Comparison of ENCODE assay signal across 24 cellular contexts in the genomic region with DNA sequence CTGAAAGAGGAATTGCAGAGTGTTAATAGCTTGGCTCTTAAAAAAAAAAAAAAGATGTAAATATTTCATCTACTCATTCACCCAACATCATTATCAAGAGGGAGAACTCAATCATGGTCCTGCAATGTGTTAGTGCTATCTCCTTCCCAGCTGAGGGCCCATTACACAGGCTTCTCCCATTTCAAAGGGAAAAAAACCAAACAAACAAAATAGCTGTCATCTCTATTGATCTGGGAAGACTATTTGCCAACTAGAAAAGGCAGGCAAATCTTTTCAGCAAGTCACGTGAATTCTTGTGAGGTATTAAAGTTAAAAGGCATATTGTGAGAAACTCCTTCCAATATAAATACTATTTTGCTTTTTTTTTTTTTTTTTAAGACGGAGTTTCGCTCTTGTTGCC.
DNase-seq lines count a peak whose midpoint lies in the region; ATAC-seq, FAIRE-seq and TF ChIP-seq lines count a peak whose summit lies in the region.
"Had no signal": no experiment of that assay in that cellular context is flagged by ENCODE, and none has a peak within 500 bp of the region (broad histone marks: within the 10 kb centered on the region; RNA-seq: fewer than 3 reads in every experiment).

No MANE protein-coding gene starts in this region.

- H3K36me3 ChIP-seq in right lobe of liver: no peaks in the 10 kb centered on the region
- H3K36me3 ChIP-seq in Peyer's patch: no peaks in the 10 kb centered on the region
- H3K36me3 ChIP-seq: BE2C; BLaER1 treated with 17β-estradiol and CSF1 and Interleukin-3, amounts not matched to agents 10 nM and 100 nM had no signal

- H3K27me3 ChIP-seq in right lobe of liver (no peaks in the 10 kb centered on the region), Peyer's patch (no peaks in the 10 kb centered on the region)
- H3K27me3 ChIP-seq: BE2C; BLaER1 treated with 17β-estradiol and CSF1 and Interleukin-3, amounts not matched to agents 10 nM and 100 nM had no signal

- no peaks in the 10 kb centered on the region for H3K9me3 ChIP-seq in right lobe of liver
- H3K9me3 ChIP-seq in Peyer's patch: no peaks in the 10 kb centered on the region
- H3K9me3 ChIP-seq: A549; BE2C; BLaER1 treated with 17β-estradiol and CSF1 and Interleukin-3, amounts not matched to agents 10 nM and 100 nM had no signal

- no peak for FAIRE-seq in frontal cortex (lab: Jason Lieb, UNC)
- FAIRE-seq: A549, D721Med, GM12878 had no signal

- peaks cover 0 to 8% (median 0%) of the 10 kb centered on the region in 4 donors for H3K4me1 ChIP-seq in right lobe of liver
- no peaks in the 10 kb centered on the region for H3K4me1 ChIP-seq in Peyer's patch
- H3K4me1 ChIP-seq: A549 had no signal

- 62% methylated on average over 3 of the region's 3 CpGs for WGBS in right lobe of liver (ENCODE audit: insufficient coverage, low coverage, low lambda C conversion rate, missing lambda C conversion rate)

- TF ChIP-seq CTCF in right lobe of liver (IDR thresholded peaks at IDR 0.05): no peak
- TF ChIP-seq CTCF in Peyer's patch (IDR thresholded peaks at IDR 0.05): no peak

- ATAC-seq in left lobe of liver: peak; percentile 52
- peak; percentile 46 to 72 (median 71) for ATAC-seq in right lobe of liver
- ATAC-seq in GM21786 (IDR thresholded peaks at IDR 0.05; ENCODE audit: unreplicated experiment): no peak
- ATAC-seq: A549, GM12878, HCT116 had no signal

- H3K27ac ChIP-seq in right lobe of liver (no peak overlapping the region), Peyer's patch (no peak overlapping the region)
- H3K27ac ChIP-seq: A549; BLaER1 treated with 17β-estradiol and CSF1 and Interleukin-3, amounts not matched to agents 10 nM and 100 nM; GM23248 had no signal

- TF ChIP-seq POLR2A in right lobe of liver (IDR thresholded peaks at IDR 0.05) (no peak), Peyer's patch (IDR thresholded peaks at IDR 0.05) (no peak)

- H3K4me3 ChIP-seq in right lobe of liver (no peak overlapping the region), Peyer's patch (no peak overlapping the region)
- H3K4me3 ChIP-seq: A549; BLaER1 treated with 17β-estradiol and CSF1 and Interleukin-3, amounts not matched to agents 10 nM and 100 nM; GM12878; GM23248 had no signal

- intact Hi-C loops in right lobe of liver (cut with DNase I): no loop called here

- DNase-seq in HuH-7 (ENCODE audit: low spot score) (peak; percentile 55), left lobe of liver (ENCODE audit: low spot score) (no peak), right lobe of liver (no peak), Peyer's patch (no peak), frontal cortex (ENCODE audit: low spot score in 2 of 2) (no peak), NCI-H748 (lab: John Stamatoyannopoulos, UW; ENCODE audit: unreplicated experiment) (no peak)
- DNase-seq: 8988T; ACHN; AML-193; BE2C; CD4-positive, alpha-beta T cell; CD8-positive, alpha-beta memory T cell; DMS 273 treated with DMSO at 0.1 percent for 48 hours; DMS79; EL; GDM1; GM23248; H9 had no signal
